8 cellular contexts compared by ENCODE assay signal in the genomic region with DNA sequence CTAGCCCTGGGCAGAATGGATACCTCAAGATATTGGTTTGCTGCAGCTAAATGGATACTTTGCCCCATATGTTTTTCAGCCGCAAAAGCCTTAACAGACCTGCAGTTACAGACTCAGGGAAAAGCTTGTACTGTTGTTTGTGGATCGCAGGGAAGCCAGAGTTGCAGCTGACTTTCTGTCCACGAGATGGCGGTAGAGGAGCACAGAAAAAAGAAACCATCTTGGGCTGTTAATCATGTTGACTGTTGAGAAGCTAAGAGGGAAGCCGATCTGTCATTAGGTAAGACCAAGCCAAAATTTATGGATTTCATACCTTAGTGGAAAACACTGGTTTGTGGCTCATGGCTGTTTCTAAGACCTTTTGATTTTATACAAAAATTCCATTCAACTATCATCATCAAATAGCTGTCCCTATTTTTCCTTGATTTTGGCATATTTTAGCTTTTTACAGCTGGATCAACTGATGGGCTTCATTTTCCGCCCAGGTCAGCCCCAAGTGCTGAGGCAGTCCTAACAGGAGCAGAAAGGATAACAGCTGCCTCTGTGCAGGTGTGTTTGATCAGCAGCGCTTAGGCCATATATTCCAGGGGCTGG.
A peak's percentile ranks its signal among the peaks of the same experiment; 100 is the strongest.
DNase-seq lines count a peak whose midpoint lies in the region; ATAC-seq, FAIRE-seq and TF ChIP-seq lines count a peak whose summit lies in the region.

No MANE protein-coding gene starts in this region.

- peak; percentile 39 for FAIRE-seq in frontal cortex (lab: Jason Lieb, UNC)

- no peak overlapping the region for H2AFZ ChIP-seq in Loucy (ENCODE audit: low read length)

- no peak overlapping the region for H3K9ac ChIP-seq in Loucy (ENCODE audit: low read depth, low read length, poor library complexity, severe bottlenecking)

- H3K36me3 ChIP-seq in Loucy (ENCODE audit: insufficient read depth, low read length) (no peaks in the 10 kb centered on the region), RWPE2 (ENCODE audit: low read depth) (no peaks in the 10 kb centered on the region), tibial artery (no peaks in the 10 kb centered on the region)

- peak; percentile 96 for TF ChIP-seq CTCF in Loucy (conservative IDR thresholded peaks at IDR 0.05; ENCODE audit: low read length)
- TF ChIP-seq CTCF in RWPE2 (IDR thresholded peaks at IDR 0.05; ENCODE audit: poor library complexity, severe bottlenecking): peak; percentile 94
- TF ChIP-seq CTCF in osteocyte (IDR thresholded peaks at IDR 0.05): peak; percentile 96
- peak; percentile 87 to 96 for TF ChIP-seq CTCF in tibial artery (IDR thresholded peaks at IDR 0.05)

- intact Hi-C loops in tibial artery (cut with DNase I; ENCODE audit: low total_unique reads): loop anchor here (10.0 kb wide), 2 partner anchors 224 to 374 kb away; no protein-coding TSS in a partner anchor

- no peak overlapping the region for H3K27ac ChIP-seq in RWPE2 (ENCODE audit: poor library complexity, severe bottlenecking)
- no peak overlapping the region for H3K27ac ChIP-seq in tibial artery

- H3K27me3 ChIP-seq in Loucy (ENCODE audit: insufficient read depth, low read length, poor library complexity, severe bottlenecking): no peaks in the 10 kb centered on the region
- H3K27me3 ChIP-seq in RWPE2 (ENCODE audit: insufficient read depth, poor library complexity, severe bottlenecking): no peaks in the 10 kb centered on the region
- no peaks in the 10 kb centered on the region for H3K27me3 ChIP-seq in tibial artery

- no peaks in the 10 kb centered on the region for H3K9me2 ChIP-seq in Loucy (replicated peaks; ENCODE audit: low read depth, low read length)

- DNase-seq in DMS53 (lab: John Stamatoyannopoulos, UW) (peak; percentile 78), RWPE2 (ENCODE audit: low spot score) (no peak), frontal cortex (ENCODE audit: low spot score in 2 of 2) (peak; percentile 14 to 23), osteocyte (ENCODE audit: extremely low spot score, unreplicated experiment) (peak; percentile 88), tibial artery (peak; percentile 78 to 83)
- DNase-seq in activated T-helper 1 cell treated with anti-CD3 and anti-CD28 coated beads, Interleukin-2, amount 50 U/mL, for 16 hours (ENCODE audit: low read depth in 1 of 2, low spot score in 1 of 2): peak; percentile 49 to 60

- H3K36me3 Mint-ChIP-seq in osteocyte (ENCODE audit: unreplicated experiment): no peaks in the 10 kb centered on the region

- peaks cover 50% of the 10 kb centered on the region for H3K27me3 Mint-ChIP-seq in osteocyte (ENCODE audit: unreplicated experiment)

- H3K4me2 ChIP-seq in Loucy (ENCODE audit: low read depth, low read length, poor library complexity, severe bottlenecking): no peak overlapping the region

- no peak overlapping the region for H3K4me3 ChIP-seq in Loucy (ENCODE audit: low read length, poor library complexity, severe bottlenecking)
- no peak overlapping the region for H3K4me3 ChIP-seq in RWPE2 (ENCODE audit: severe bottlenecking)
- no peak overlapping the region for H3K4me3 ChIP-seq in tibial artery

- H3K4me3 Mint-ChIP-seq in osteocyte (ENCODE audit: unreplicated experiment): no peak overlapping the region

- H3K79me2 ChIP-seq in Loucy (ENCODE audit: insufficient read depth, low read length): no peaks in the 10 kb centered on the region

- H3K9me3 ChIP-seq in Loucy (ENCODE audit: insufficient read depth, low read depth, low read length): no peaks in the 10 kb centered on the region
- no peaks in the 10 kb centered on the region for H3K9me3 ChIP-seq in RWPE2 (ENCODE audit: severe bottlenecking)
- H3K9me3 ChIP-seq in tibial artery: no peaks in the 10 kb centered on the region

- no peaks in the 10 kb centered on the region for H4K20me1 ChIP-seq in Loucy (ENCODE audit: insufficient read depth, low read length, poor library complexity, severe bottlenecking)

- peak; percentile 48 for ATAC-seq in GM21737 (IDR thresholded peaks at IDR 0.05; ENCODE audit: unreplicated experiment)
- ATAC-seq in RWPE2 (ENCODE audit: low read depth): peak; percentile 74

- H3K4me1 ChIP-seq in Loucy (ENCODE audit: insufficient read depth, low read length, poor library complexity, severe bottlenecking) (peaks cover 10% of the 10 kb centered on the region), RWPE2 (ENCODE audit: insufficient read depth, poor library complexity, severe bottlenecking) (no peaks in the 10 kb centered on the region), tibial artery (peaks cover 0 to 12% (median 5%) of the 10 kb centered on the region in 4 donors)

- H3F3A ChIP-seq in Loucy (ENCODE audit: low read depth): no peaks in the 10 kb centered on the region

- no peaks in the 10 kb centered on the region for H3K9me3 Mint-ChIP-seq in osteocyte (ENCODE audit: unreplicated experiment)

- H3K27ac Mint-ChIP-seq in osteocyte (ENCODE audit: unreplicated experiment): no peak overlapping the region

- H3K4me1 Mint-ChIP-seq in osteocyte (ENCODE audit: unreplicated experiment): no peaks in the 10 kb centered on the region
